1 cellular context compared by ENCODE assay signal in genomic region chr15:60374628-60375081, GRCh38.
TF ChIP-seq lines count a peak whose summit lies in the region.

No MANE protein-coding gene starts in this region.

TF ChIP-seq in HepG2, 621 proteins besides CTCF, POLR2A, EP300 and RAD21 (continued from another document and continues in another):
- TF ChIP-seq ZBED4 (CRISPR knock-in tag; IDR thresholded peaks at IDR 0.05; ENCODE audit: borderline replicate concordance) = peak; percentile 36; the same call in 1 of the 2 replicates
- TF ChIP-seq ZNF180 (CRISPR knock-in tag; IDR thresholded peaks at IDR 0.05; ENCODE audit: borderline replicate concordance, low read depth) = no peak
- TF ChIP-seq, protein P1, sequence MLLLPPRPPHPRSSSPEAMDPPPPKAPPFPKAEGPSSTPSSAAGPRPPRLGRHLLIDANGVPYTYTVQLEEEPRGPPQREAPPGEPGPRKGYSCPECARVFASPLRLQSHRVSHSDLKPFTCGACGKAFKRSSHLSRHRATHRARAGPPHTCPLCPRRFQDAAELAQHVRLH (CRISPR knock-in tag; IDR thresholded peaks at IDR 0.05; ENCODE audit: borderline replicate concordance, low read depth) = peak; percentile 81; the same call in 1 of the 2 replicates
- TF ChIP-seq ZNF703 (CRISPR knock-in tag; IDR thresholded peaks at IDR 0.05; ENCODE audit: borderline replicate concordance) = no peak
- peak; percentile 76 for TF ChIP-seq SPEN (CRISPR knock-in tag; IDR thresholded peaks at IDR 0.05; ENCODE audit: low read depth)
- TF ChIP-seq ESRRA (CRISPR knock-in tag; IDR thresholded peaks at IDR 0.05; ENCODE audit: low read depth) = 0 out of 2 replicates have a peak, but pooled peaks have one; percentile 56
- peak; percentile 52; the same call in 1 of the 2 replicates for TF ChIP-seq ZNF687 (CRISPR knock-in tag; IDR thresholded peaks at IDR 0.05)
- peak; percentile 70; the same call in 1 of the 2 replicates for TF ChIP-seq ZNF788 (CRISPR knock-in tag; IDR thresholded peaks at IDR 0.05; ENCODE audit: borderline replicate concordance)
- TF ChIP-seq ZNF18 (CRISPR knock-in tag; IDR thresholded peaks at IDR 0.05; ENCODE audit: insufficient replicate concordance) = peak; percentile 97
- TF ChIP-seq BORCS8-MEF2B (CRISPR knock-in tag; IDR thresholded peaks at IDR 0.05) = 0 out of 2 replicates have a peak, but pooled peaks have one; percentile 35
- peak; percentile 79 for TF ChIP-seq RARA (CRISPR knock-in tag; IDR thresholded peaks at IDR 0.05)
- TF ChIP-seq ZNF75D (CRISPR knock-in tag; IDR thresholded peaks at IDR 0.05; ENCODE audit: borderline replicate concordance) = no peak
- peak; percentile 64; the same call in 1 of the 2 replicates for TF ChIP-seq RXRA (CRISPR knock-in tag; IDR thresholded peaks at IDR 0.05)
- TF ChIP-seq TEF (CRISPR knock-in tag; IDR thresholded peaks at IDR 0.05) = no peak
- TF ChIP-seq DNMT3B (CRISPR knock-in tag; conservative IDR thresholded peaks at IDR 0.05) = 0 out of 2 replicates have a peak, but pooled peaks have one; percentile 39
- TF ChIP-seq PHF5A (CRISPR knock-in tag; IDR thresholded peaks at IDR 0.05; ENCODE audit: low read depth, unreplicated experiment) = peak; percentile 40
- no peak; the same call in 1 of the 2 replicates for TF ChIP-seq REPIN1 (CRISPR knock-in tag; IDR thresholded peaks at IDR 0.05; ENCODE audit: borderline replicate concordance, low read depth)
- 0 out of 2 replicates have a peak, but pooled peaks have one; percentile 62 for TF ChIP-seq ZNF614 (CRISPR knock-in tag; IDR thresholded peaks at IDR 0.05; ENCODE audit: borderline replicate concordance)
- no peak for TF ChIP-seq ZNF513 (CRISPR knock-in tag; conservative IDR thresholded peaks at IDR 0.05)
- 0 out of 2 replicates have a peak, but pooled peaks have one; percentile 48 for TF ChIP-seq MEF2D (CRISPR knock-in tag; IDR thresholded peaks at IDR 0.05)
- no peak for TF ChIP-seq ATF7-NPFF (CRISPR knock-in tag; IDR thresholded peaks at IDR 0.05; ENCODE audit: low read depth)
- 0 out of 2 replicates have a peak, but pooled peaks have one; percentile 16 for TF ChIP-seq CHD4 (IDR thresholded peaks at IDR 0.05; ENCODE audit: borderline replicate concordance, low read length)
- peak; percentile 56; the same call in 1 of the 2 replicates for TF ChIP-seq ZNF383 (CRISPR knock-in tag; IDR thresholded peaks at IDR 0.05; ENCODE audit: borderline replicate concordance)
- peak; percentile 48; the same call in 1 of the 2 replicates for TF ChIP-seq ZNF800 (CRISPR knock-in tag; IDR thresholded peaks at IDR 0.05)
- peak; percentile 67; the same call in 1 of the 2 replicates for TF ChIP-seq HOXA3 (CRISPR knock-in tag; IDR thresholded peaks at IDR 0.05)
- no peak; the same call in 1 of the 2 replicates for TF ChIP-seq ZNF350 (CRISPR knock-in tag; IDR thresholded peaks at IDR 0.05; ENCODE audit: borderline replicate concordance, low read depth)
- TF ChIP-seq ZNF607 (CRISPR knock-in tag; IDR thresholded peaks at IDR 0.05; ENCODE audit: borderline replicate concordance) = no peak
- 0 out of 2 replicates have a peak, but pooled peaks have one; percentile 49 for TF ChIP-seq ZBTB39 (CRISPR knock-in tag; IDR thresholded peaks at IDR 0.05)
- TF ChIP-seq, protein P2, sequence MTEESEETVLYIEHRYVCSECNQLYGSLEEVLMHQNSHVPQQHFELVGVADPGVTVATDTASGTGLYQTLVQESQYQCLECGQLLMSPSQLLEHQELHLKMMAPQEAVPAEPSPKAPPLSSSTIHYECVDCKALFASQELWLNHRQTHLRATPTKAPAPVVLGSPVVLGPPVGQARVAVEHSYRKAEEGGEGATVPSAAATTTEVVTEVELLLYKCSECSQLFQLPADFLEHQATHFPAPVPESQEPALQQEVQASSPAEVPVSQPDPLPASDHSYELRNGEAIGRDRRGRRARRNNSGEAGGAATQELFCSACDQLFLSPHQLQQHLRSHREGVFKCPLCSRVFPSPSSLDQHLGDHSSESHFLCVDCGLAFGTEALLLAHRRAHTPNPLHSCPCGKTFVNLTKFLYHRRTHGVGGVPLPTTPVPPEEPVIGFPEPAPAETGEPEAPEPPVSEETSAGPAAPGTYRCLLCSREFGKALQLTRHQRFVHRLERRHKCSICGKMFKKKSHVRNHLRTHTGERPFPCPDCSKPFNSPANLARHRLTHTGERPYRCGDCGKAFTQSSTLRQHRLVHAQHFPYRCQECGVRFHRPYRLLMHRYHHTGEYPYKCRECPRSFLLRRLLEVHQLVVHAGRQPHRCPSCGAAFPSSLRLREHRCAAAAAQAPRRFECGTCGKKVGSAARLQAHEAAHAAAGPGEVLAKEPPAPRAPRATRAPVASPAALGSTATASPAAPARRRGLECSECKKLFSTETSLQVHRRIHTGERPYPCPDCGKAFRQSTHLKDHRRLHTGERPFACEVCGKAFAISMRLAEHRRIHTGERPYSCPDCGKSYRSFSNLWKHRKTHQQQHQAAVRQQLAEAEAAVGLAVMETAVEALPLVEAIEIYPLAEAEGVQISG (CRISPR knock-in tag; IDR thresholded peaks at IDR 0.05) = peak; percentile 46; the same call in 1 of the 2 replicates
